ENCODE assay signal across 10 cellular contexts in genomic region chr9:91208837-91209236, GRCh38.
DNase-seq lines count a peak whose midpoint lies in the region; ATAC-seq, FAIRE-seq and TF ChIP-seq lines count a peak whose summit lies in the region.
"Had no signal": no experiment of that assay in that cellular context is flagged by ENCODE, and none has a peak within 500 bp of the region (broad histone marks: within the 10 kb centered on the region; RNA-seq: fewer than 3 reads in every experiment).

No MANE protein-coding gene starts in this region.

- H3K4me2 ChIP-seq in IMR-90 (ENCODE audit: low read depth, low read length): no peak overlapping the region

- no peak overlapping the region for H3K14ac ChIP-seq in IMR-90 (replicated peaks; ENCODE audit: low read depth, low read length)

- H2BK5ac ChIP-seq in IMR-90 (ENCODE audit: low read depth, low read length, poor library complexity, severe bottlenecking): no peak overlapping the region

- no peak overlapping the region for H3K4me3 ChIP-seq in CD8-positive, alpha-beta T cell (ENCODE audit: low read depth, low read length)
- H3K4me3 ChIP-seq in IMR-90 (ENCODE audit: insufficient read depth, low read depth, low read length): no peak overlapping the region
- H3K4me3 ChIP-seq in pancreas: no peak overlapping the region

- no peak overlapping the region for H2AK5ac ChIP-seq in IMR-90 (ENCODE audit: low read depth, low read length)

- peak overlapping the region; percentile 35 for H3K4me3 Mint-ChIP-seq in CD8-positive, alpha-beta T cell
- H3K4me3 Mint-ChIP-seq: HFFc6 had no signal

- TF ChIP-seq POLR2A in IMR-90 (IDR thresholded peaks at IDR 0.05; ENCODE audit: low read depth, low read length): no peak

- no peak overlapping the region for H2AFZ ChIP-seq in IMR-90 (replicated peaks; ENCODE audit: low read length, poor library complexity)

- TF ChIP-seq CTCF in CD8-positive, alpha-beta T cell (IDR thresholded peaks at IDR 0.05): no peak
- no peak for TF ChIP-seq CTCF in IMR-90 (conservative IDR thresholded peaks at IDR 0.05; ENCODE audit: low read depth, low read length)
- TF ChIP-seq CTCF in pancreas (IDR thresholded peaks at IDR 0.05): no peak

- H4K20me1 ChIP-seq in IMR-90 (ENCODE audit: insufficient read depth, low read length): no peaks in the 10 kb centered on the region

- no peak overlapping the region for H3K27ac ChIP-seq in CD8-positive, alpha-beta T cell (ENCODE audit: low read depth, low read length)
- H3K27ac ChIP-seq in IMR-90 (ENCODE audit: insufficient read depth, low read length) (no peak overlapping the region), caudate nucleus (ENCODE audit: low read depth, low read length) (peak overlapping the region; percentile 63), pancreas (peak overlapping the region; percentile 41 to 93 (median 82))

- no peak overlapping the region for H4K5ac ChIP-seq in IMR-90 (ENCODE audit: low read depth, low read length)

- H3K36me3 ChIP-seq in CD8-positive, alpha-beta T cell (ENCODE audit: insufficient read depth, low read length): no peaks in the 10 kb centered on the region
- H3K36me3 ChIP-seq in IMR-90 (ENCODE audit: control insufficient read depth, insufficient read depth, low read length) (no peaks in the 10 kb centered on the region), pancreas (no peaks in the 10 kb centered on the region)

- H3K36me3 Mint-ChIP-seq in CD8-positive, alpha-beta T cell: no peaks in the 10 kb centered on the region

- BruUV-seq in IMR-90 (replicated peaks; lab: Mats Ljungman, UMichigan): no TSS peak

- H3K79me1 ChIP-seq in IMR-90 (ENCODE audit: low read depth in 1 of 2, low read length in 2 of 2): peaks cover 0 to 3% of the 10 kb centered on the region in 2 experiments; a peak in 1 of 4 replicates

- no peak for ATAC-seq in CD8-positive, alpha-beta T cell
- ATAC-seq in IMR-90 (ENCODE audit: low read depth) (no peak), pancreas (no peak), HG03571 (IDR thresholded peaks at IDR 0.05; ENCODE audit: unreplicated experiment) (no peak)

- peak overlapping the region; percentile 22 for H3K27ac Mint-ChIP-seq in CD8-positive, alpha-beta T cell
- H3K27ac Mint-ChIP-seq: HFFc6 had no signal

- H3K4me1 ChIP-seq in CD8-positive, alpha-beta T cell (ENCODE audit: insufficient read depth, low read length): peaks cover 21% of the 10 kb centered on the region
- H3K4me1 ChIP-seq in IMR-90 (ENCODE audit: control insufficient read depth, insufficient read depth, low read length) (peaks cover 9% of the 10 kb centered on the region), pancreas (peaks cover 32 to 49% (median 47%) of the 10 kb centered on the region in 3 donors)

- H4K8ac ChIP-seq in IMR-90 (ENCODE audit: low read depth in 2 of 2, low read length in 2 of 2): no peak overlapping the region; a peak in 1 of 4 replicates

- no peak overlapping the region for H2BK20ac ChIP-seq in IMR-90 (ENCODE audit: low read depth, low read length)

- no peaks in the 10 kb centered on the region for H3K9me1 ChIP-seq in IMR-90 (ENCODE audit: insufficient read depth, low read length)

- H3K56ac ChIP-seq in IMR-90 (ENCODE audit: extremely low read depth, insufficient read depth, low read length): no peak overlapping the region

- POLR2A ChIA-PET in CD8-positive, alpha-beta T cell (lab: Charles Lee): no interaction called here
- POLR2A ChIA-PET in IMR-90 (lab: Charles Lee; ENCODE audit: unreplicated experiment): no interaction called here

- no peak overlapping the region for H3K23ac ChIP-seq in IMR-90 (ENCODE audit: low read depth, low read length)

- H4K91ac ChIP-seq in IMR-90 (ENCODE audit: insufficient read depth, low read depth, low read length): no peak overlapping the region

- WGBS in IMR-90 (ENCODE audit: extremely low coverage in 2 of 2, insufficient read length in 1 of 2), 2 experiments: no CpG with 5 or more reads among the region's 5 CpGs
- 88 to 97% methylated on average over 5 of the region's 5 CpGs for WGBS in pancreas, 2 donors

- no peak overlapping the region for H3K9ac ChIP-seq in IMR-90 (ENCODE audit: low read depth, low read length)

- H3K4me1 Mint-ChIP-seq in CD8-positive, alpha-beta T cell (ENCODE audit: low read depth): peaks cover 34% of the 10 kb centered on the region

- H3K4ac ChIP-seq in IMR-90 (ENCODE audit: low read depth, low read length): no peak overlapping the region

- in situ Hi-C loops in IMR-90 (cut with MboI; ENCODE audit: low sequenced_read_pairs) (no loop called here), KBM-7 (cut with MboI; ENCODE audit: low pct_unique_long_range_greater_than_20kb, low sequenced_read_pairs) (no loop called here)

- H3K9me3 ChIP-seq in CD8-positive, alpha-beta T cell (ENCODE audit: low read length): no peaks in the 10 kb centered on the region
- H3K9me3 ChIP-seq in IMR-90 (ENCODE audit: control insufficient read depth, insufficient read depth, low read length): no peaks in the 10 kb centered on the region
- no peaks in the 10 kb centered on the region for H3K9me3 ChIP-seq in pancreas

- H3K18ac ChIP-seq in IMR-90 (ENCODE audit: low read depth, low read length): no peak overlapping the region

- no peak for DNase-seq in CD8-positive, alpha-beta T cell
- DNase-seq in IMR-90 (no peak), caudate nucleus (lab: John Stamatoyannopoulos, UW) (no peak), pancreas (no peak), SKM-1 treated with dmso at 0.1 percent for 144 hours (lab: John Stamatoyannopoulos, UW; ENCODE audit: unreplicated experiment) (no peak), KBM-7 (no peak)
- no peak for DNase-seq in stimulated activated CD4-positive, alpha-beta T cell treated with anti-CD3 and anti-CD28 coated beads, Interleukin-15, amount 100 ng/mL, for 24 hours
- DNase-seq: HFFc6, posterior cingulate gyrus had no signal

- H2BK120ac ChIP-seq in IMR-90 (ENCODE audit: low read depth, low read length): no peak overlapping the region

- H3K27me3 Mint-ChIP-seq in CD8-positive, alpha-beta T cell (ENCODE audit: low read depth): no peaks in the 10 kb centered on the region

- TF ChIP-seq RAD21 in IMR-90 (IDR thresholded peaks at IDR 0.05; ENCODE audit: low read length): no peak

- no peaks in the 10 kb centered on the region for H3K27me3 ChIP-seq in CD8-positive, alpha-beta T cell (ENCODE audit: insufficient read depth, low read length)
- H3K27me3 ChIP-seq in IMR-90 (ENCODE audit: control insufficient read depth, insufficient read depth, low read length) (no peaks in the 10 kb centered on the region), pancreas (no peaks in the 10 kb centered on the region)

- H3K9me3 Mint-ChIP-seq in CD8-positive, alpha-beta T cell: no peaks in the 10 kb centered on the region
- H3K9me3 Mint-ChIP-seq: HFFc6 had no signal

- H2AK9ac ChIP-seq in IMR-90 (replicated peaks; ENCODE audit: low read depth, low read length, poor library complexity): no peak overlapping the region

- FAIRE-seq in pancreas (lab: Jason Lieb, UNC): no peak

- H2BK15ac ChIP-seq in IMR-90 (ENCODE audit: low read depth, low read length): 0 out of 3 replicates have a peak overlapping the region, but pooled peaks have one; percentile 1

- dilution Hi-C loops in IMR-90 (cut with HindIII; ENCODE audit: low sequenced_read_pairs, unreplicated experiment): no loop called here

- CTCF ChIA-PET in CD8-positive, alpha-beta T cell (lab: Charles Lee): no interaction called here
- CTCF ChIA-PET in IMR-90 (lab: Yijun Ruan, JAX): no interaction called here

- intact Hi-C loops in CD8-positive, alpha-beta T cell (cut with DNase I, micrococcal nuclease): no loop called here
- intact Hi-C loops in IMR-90 (cut with micrococcal nuclease) (no loop called here), pancreas (cut with DNase I) (no loop called here)

TF ChIP-seq in IMR-90, 13 proteins besides CTCF, POLR2A, EP300 and RAD21:
- TF ChIP-seq MXI1 (IDR thresholded peaks at IDR 0.05; ENCODE audit: borderline replicate concordance, low read depth, low read length) (no peak), MAFK (IDR thresholded peaks at IDR 0.05; ENCODE audit: low read depth, low read length) (no peak), RFX5 (IDR thresholded peaks at IDR 0.05; ENCODE audit: low read depth, low read length) (no peak), RCOR1 (IDR thresholded peaks at IDR 0.05; ENCODE audit: insufficient replicate concordance, low read length) (no peak), CEBPB (IDR thresholded peaks at IDR 0.05; ENCODE audit: low read depth, low read length) (no peak), CHD1 (IDR thresholded peaks at IDR 0.05; ENCODE audit: low read depth, low read length) (no peak), BHLHE40 (IDR thresholded peaks at IDR 0.05; ENCODE audit: low read depth, low read length) (no peak)
- TF ChIP-seq, protein P1, sequence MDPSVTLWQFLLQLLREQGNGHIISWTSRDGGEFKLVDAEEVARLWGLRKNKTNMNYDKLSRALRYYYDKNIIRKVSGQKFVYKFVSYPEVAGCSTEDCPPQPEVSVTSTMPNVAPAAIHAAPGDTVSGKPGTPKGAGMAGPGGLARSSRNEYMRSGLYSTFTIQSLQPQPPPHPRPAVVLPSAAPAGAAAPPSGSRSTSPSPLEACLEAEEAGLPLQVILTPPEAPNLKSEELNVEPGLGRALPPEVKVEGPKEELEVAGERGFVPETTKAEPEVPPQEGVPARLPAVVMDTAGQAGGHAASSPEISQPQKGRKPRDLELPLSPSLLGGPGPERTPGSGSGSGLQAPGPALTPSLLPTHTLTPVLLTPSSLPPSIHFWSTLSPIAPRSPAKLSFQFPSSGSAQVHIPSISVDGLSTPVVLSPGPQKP (IDR thresholded peaks at IDR 0.05; ENCODE audit: borderline replicate concordance, low read depth, low read length): no peak

Comparison
In these comparisons a context has a peak if more than half of its experiments do, and no peak if none do; other contexts are left out.
1. H3K27ac ChIP-seq: peak in caudate nucleus (single experiment) and pancreas (4 of 4); none in CD8-positive, alpha-beta T cell (single experiment) and IMR-90 (single experiment).